Comparison of ENCODE assay signal across 1 cellular context in genomic region chr3:98777286-98777685, GRCh38.
TF ChIP-seq lines count a peak whose summit lies in the region.

No MANE protein-coding gene starts in this region.

TF ChIP-seq in HepG2, 621 proteins besides CTCF, POLR2A, EP300 and RAD21 (continued from another document and continues in another):
- TF ChIP-seq ZNF609 (CRISPR knock-in tag; IDR thresholded peaks at IDR 0.05; ENCODE audit: borderline replicate concordance) (peak; percentile 59; the same call in 1 of the 2 replicates), ZSCAN20 (CRISPR knock-in tag; IDR thresholded peaks at IDR 0.05; ENCODE audit: borderline replicate concordance) (no peak), CEBPG (CRISPR knock-in tag; IDR thresholded peaks at IDR 0.05) (peak; percentile 28; the same call in 1 of the 2 replicates), FOXA1 (IDR thresholded peaks at IDR 0.05) (no peak), FOXA1 (CRISPR knock-in tag; IDR thresholded peaks at IDR 0.05) (peak; percentile 53), TFAP4 (IDR thresholded peaks at IDR 0.05; ENCODE audit: borderline replicate concordance, low read depth) (peak; percentile 74), ZNF329 (CRISPR knock-in tag; IDR thresholded peaks at IDR 0.05; ENCODE audit: low read depth) (no peak), ELF1 (CRISPR knock-in tag; IDR thresholded peaks at IDR 0.05) (0 out of 2 replicates have a peak, but pooled peaks have one; percentile 34), CHCHD3 (CRISPR knock-in tag; IDR thresholded peaks at IDR 0.05) (no peak), AHDC1 (CRISPR knock-in tag; IDR thresholded peaks at IDR 0.05; ENCODE audit: borderline replicate concordance) (peak; percentile 67; the same call in 1 of the 2 replicates), MED1 (CRISPR knock-in tag; IDR thresholded peaks at IDR 0.05) (peak; percentile 76), ZNF12 (CRISPR knock-in tag; IDR thresholded peaks at IDR 0.05) (no peak), ARNT2 (CRISPR knock-in tag; IDR thresholded peaks at IDR 0.05; ENCODE audit: low read depth) (no peak), ZNF281 (CRISPR knock-in tag; IDR thresholded peaks at IDR 0.05; ENCODE audit: borderline replicate concordance) (peak; percentile 75; the same call in 1 of the 2 replicates), ZNF354B (CRISPR knock-in tag; IDR thresholded peaks at IDR 0.05) (no peak), ZNF562 (CRISPR knock-in tag; IDR thresholded peaks at IDR 0.05; ENCODE audit: borderline replicate concordance) (no peak), PREB (CRISPR knock-in tag; IDR thresholded peaks at IDR 0.05) (no peak), SRY (CRISPR knock-in tag; IDR thresholded peaks at IDR 0.05) (no peak), RERE (CRISPR knock-in tag; IDR thresholded peaks at IDR 0.05; ENCODE audit: low read depth) (0 out of 2 replicates have a peak, but pooled peaks have one; percentile 39), ZNF629 (CRISPR knock-in tag; conservative IDR thresholded peaks at IDR 0.05) (no peak), HNF1B (CRISPR knock-in tag; IDR thresholded peaks at IDR 0.05) (peak; percentile 97), HOXA5 (CRISPR knock-in tag; IDR thresholded peaks at IDR 0.05) (0 out of 2 replicates have a peak, but pooled peaks have one; percentile 30), SALL1 (CRISPR knock-in tag; IDR thresholded peaks at IDR 0.05) (peak; percentile 70), MIXL1 (CRISPR knock-in tag; IDR thresholded peaks at IDR 0.05) (peak; percentile 87), HOXA3 (CRISPR knock-in tag; IDR thresholded peaks at IDR 0.05) (peak; percentile 60; the same call in 1 of the 2 replicates), ZSCAN22 (CRISPR knock-in tag; IDR thresholded peaks at IDR 0.05) (no peak), ZNF160 (CRISPR knock-in tag; IDR thresholded peaks at IDR 0.05) (no peak), CBX1 (IDR thresholded peaks at IDR 0.05; ENCODE audit: low read depth) (no peak), SOX5 (CRISPR knock-in tag; IDR thresholded peaks at IDR 0.05; ENCODE audit: borderline replicate concordance) (peak; percentile 77; the same call in 1 of the 2 replicates), ZFP37 (CRISPR knock-in tag; IDR thresholded peaks at IDR 0.05; ENCODE audit: borderline replicate concordance) (no peak)
